13 cellular contexts compared by ENCODE assay signal in genomic region chr4:102342404-102343074, GRCh38. TPM values are rescaled to one million over a fixed set of nuclear protein-coding genes. Genes with fewer than 3 reads are reported as not detected.
DNase-seq lines count a peak whose midpoint lies in the region; ATAC-seq, FAIRE-seq and TF ChIP-seq lines count a peak whose summit lies in the region.
"Had no signal": no experiment of that assay in that cellular context is flagged by ENCODE, and none has a peak within 500 bp of the region (broad histone marks: within the 10 kb centered on the region; RNA-seq: fewer than 3 reads in every experiment).

No MANE protein-coding gene starts in this region.

- TF ChIP-seq CTCF in OCI-LY1 (IDR thresholded peaks at IDR 0.05; ENCODE audit: low read length) (no peak), type B pancreatic cell (conservative IDR thresholded peaks at IDR 0.05) (no peak), spleen (IDR thresholded peaks at IDR 0.05 in 8 of 11, conservative IDR thresholded peaks at IDR 0.05 in 3 of 11) (no peak)

- H3K27ac Mint-ChIP-seq in activated naive CD4-positive, alpha-beta T cell treated with anti-CD3 and anti-CD28 coated beads, Interleukin-2, amount 10 ng/mL, durations not matched to agents 7 days and 5 days = no peak overlapping the region
- H3K27ac Mint-ChIP-seq in activated naive CD4-positive, alpha-beta T cell treated with anti-CD3 and anti-CD28 coated beads, Interleukin-2, amount 50 U/mL, for 72 hours = peak overlapping the region in 1 of 2 donors; percentile 36
- H3K27ac Mint-ChIP-seq in type B pancreatic cell = no peak overlapping the region

- H3K79me2 ChIP-seq in OCI-LY1 (ENCODE audit: insufficient read depth, low read length) = peaks cover 62% of the 10 kb centered on the region

- no peaks in the 10 kb centered on the region for H4K20me1 ChIP-seq in OCI-LY1 (ENCODE audit: insufficient read depth, low read length)

- DNase-seq in activated naive CD4-positive, alpha-beta T cell treated with anti-CD3 and anti-CD28 coated beads, Interleukin-2, amount 10 ng/mL, durations not matched to agents 7 days and 5 days = no peak
- DNase-seq in activated naive CD4-positive, alpha-beta T cell treated with anti-CD3 and anti-CD28 coated beads, Interleukin-2, amount 50 U/mL, for 72 hours (ENCODE audit: low spot score in 2 of 2) = no peak
- no peak for DNase-seq in effector memory CD4-positive, alpha-beta T cell
- DNase-seq in type B pancreatic cell (ENCODE audit: extremely low spot score, unreplicated experiment) = no peak
- DNase-seq in H54 (ENCODE audit: insufficient read length, low spot score) = no peak
- no peak for DNase-seq in occipital lobe (lab: John Stamatoyannopoulos, UW)
- DNase-seq in spleen = no peak
- DNase-seq: activated CD4-positive, alpha-beta T cell treated with anti-CD3 and anti-CD28 coated beads, Interleukin-2, amount 50 U/mL, for 4 hours; BE2C; NCI-H2107; psoas muscle; Right ventricle myocardium superior had no signal

- H3K4me1 ChIP-seq in OCI-LY1 (ENCODE audit: insufficient read depth, low read length, severe bottlenecking) (peaks cover 43% of the 10 kb centered on the region), spleen (peaks cover 8 to 68% (median 26%) of the 10 kb centered on the region in 6 donors)
- H3K4me1 ChIP-seq in effector memory CD4-positive, alpha-beta T cell (ENCODE audit: control insufficient read depth, insufficient read depth, low read length, poor library complexity, severe bottlenecking) = peaks cover 7% of the 10 kb centered on the region
- H3K4me1 ChIP-seq: BE2C, psoas muscle had no signal

- FAIRE-seq in H54 (lab: Jason Lieb, UNC) = no peak

- H3K36me3 ChIP-seq in OCI-LY1 (ENCODE audit: insufficient read depth, low read length) = peaks cover 23% of the 10 kb centered on the region
- no peaks in the 10 kb centered on the region for H3K36me3 ChIP-seq in effector memory CD4-positive, alpha-beta T cell (ENCODE audit: control insufficient read depth, insufficient read depth, low read length)
- no peaks in the 10 kb centered on the region for H3K36me3 ChIP-seq in spleen
- H3K36me3 ChIP-seq: BE2C had no signal

- H3K9me3 Mint-ChIP-seq in activated naive CD4-positive, alpha-beta T cell treated with anti-CD3 and anti-CD28 coated beads, Interleukin-2, amount 10 ng/mL, durations not matched to agents 7 days and 5 days = no peaks in the 10 kb centered on the region
- H3K9me3 Mint-ChIP-seq in activated naive CD4-positive, alpha-beta T cell treated with anti-CD3 and anti-CD28 coated beads, Interleukin-2, amount 50 U/mL, for 72 hours = no peaks in the 10 kb centered on the region
- H3K9me3 Mint-ChIP-seq in type B pancreatic cell = no peaks in the 10 kb centered on the region

- 74 to 90% (median 86%) methylated on average over 3 of the region's 3 CpGs for WGBS in spleen, 5 donors

- no peaks in the 10 kb centered on the region for H3K9me3 ChIP-seq in OCI-LY1 (ENCODE audit: low read length)
- no peaks in the 10 kb centered on the region for H3K9me3 ChIP-seq in effector memory CD4-positive, alpha-beta T cell (ENCODE audit: control insufficient read depth, low read length)
- no peaks in the 10 kb centered on the region for H3K9me3 ChIP-seq in spleen
- H3K9me3 ChIP-seq: BE2C, psoas muscle had no signal

- H3K27me3 Mint-ChIP-seq in activated naive CD4-positive, alpha-beta T cell treated with anti-CD3 and anti-CD28 coated beads, Interleukin-2, amount 10 ng/mL, durations not matched to agents 7 days and 5 days = no peaks in the 10 kb centered on the region
- H3K27me3 Mint-ChIP-seq in type B pancreatic cell = peaks cover 7% of the 10 kb centered on the region

- H3F3A ChIP-seq in OCI-LY1 (ENCODE audit: insufficient read depth, low read length) = no peaks in the 10 kb centered on the region

- H3K4me3 Mint-ChIP-seq in activated naive CD4-positive, alpha-beta T cell treated with anti-CD3 and anti-CD28 coated beads, Interleukin-2, amount 10 ng/mL, durations not matched to agents 7 days and 5 days = peak overlapping the region; percentile 83
- H3K4me3 Mint-ChIP-seq in type B pancreatic cell = peak overlapping the region; percentile 98

- H3K27ac ChIP-seq in OCI-LY1 (ENCODE audit: low read depth, low read length, poor library complexity, severe bottlenecking) (no peak overlapping the region), spleen (no peak overlapping the region)
- H3K27ac ChIP-seq in effector memory CD4-positive, alpha-beta T cell (ENCODE audit: insufficient read depth, low read length, poor library complexity, severe bottlenecking) = no peak overlapping the region
- H3K27ac ChIP-seq: psoas muscle had no signal

- H3K36me3 Mint-ChIP-seq in activated naive CD4-positive, alpha-beta T cell treated with anti-CD3 and anti-CD28 coated beads, Interleukin-2, amount 10 ng/mL, durations not matched to agents 7 days and 5 days = peaks cover 37% of the 10 kb centered on the region
- peaks cover 10 to 15% of the 10 kb centered on the region in 2 donors for H3K36me3 Mint-ChIP-seq in activated naive CD4-positive, alpha-beta T cell treated with anti-CD3 and anti-CD28 coated beads, Interleukin-2, amount 50 U/mL, for 72 hours
- H3K36me3 Mint-ChIP-seq in type B pancreatic cell = peaks cover 6% of the 10 kb centered on the region

- intact Hi-C loops in spleen (cut with DNase I; ENCODE audit: low total_unique reads) = loop anchor here (10.0 kb wide), 1 partner anchor 92 kb away; no protein-coding TSS in a partner anchor

- H3K9me2 ChIP-seq in OCI-LY1 (ENCODE audit: low read depth, low read length) = no peaks in the 10 kb centered on the region

- peaks cover 56% of the 10 kb centered on the region for H3K4me1 Mint-ChIP-seq in activated naive CD4-positive, alpha-beta T cell treated with anti-CD3 and anti-CD28 coated beads, Interleukin-2, amount 10 ng/mL, durations not matched to agents 7 days and 5 days
- H3K4me1 Mint-ChIP-seq in type B pancreatic cell (ENCODE audit: unreplicated experiment) = peaks cover 25% of the 10 kb centered on the region

- peak overlapping the region; percentile 87 for H3K4me2 ChIP-seq in OCI-LY1 (ENCODE audit: low read length)

- peak overlapping the region; percentile 92 for H3K9ac ChIP-seq in OCI-LY1 (ENCODE audit: low read length)

- CTCF ChIA-PET in activated naive CD4-positive, alpha-beta T cell treated with anti-CD3 and anti-CD28 coated beads, Interleukin-2, amount 10 ng/mL, durations not matched to agents 7 days and 5 days (lab: Charles Lee) = interaction anchor here (0.6 kb wide), 1 partner anchor 759 kb away, joined by 3 read pairs; no protein-coding TSS in a partner anchor

- no peak overlapping the region for H2AFZ ChIP-seq in OCI-LY1 (ENCODE audit: low read length)

- H3K27me3 ChIP-seq in OCI-LY1 (ENCODE audit: insufficient read depth, low read length) (no peaks in the 10 kb centered on the region), spleen (replicated peaks in 1 of 7) (no peaks in the 10 kb centered on the region)
- H3K27me3 ChIP-seq in effector memory CD4-positive, alpha-beta T cell (replicated peaks; ENCODE audit: control insufficient read depth, insufficient read depth, low read length, poor library complexity, severe bottlenecking) = no peaks in the 10 kb centered on the region
- H3K27me3 ChIP-seq: BE2C had no signal

- ATAC-seq in activated naive CD4-positive, alpha-beta T cell treated with anti-CD3 and anti-CD28 coated beads, Interleukin-2, amount 50 U/mL, for 72 hours = no peak
- ATAC-seq: psoas muscle had no signal

- TF ChIP-seq POLR2A in H54 (IDR thresholded peaks at IDR 0.05; ENCODE audit: low read depth, low read length) (no peak), spleen (IDR thresholded peaks at IDR 0.05) (no peak)

- H3K4me3 ChIP-seq in OCI-LY1 (ENCODE audit: low read depth, low read length, poor library complexity, severe bottlenecking) (peak overlapping the region; percentile 92), spleen (no peak overlapping the region)
- peak overlapping the region; percentile 79 for H3K4me3 ChIP-seq in effector memory CD4-positive, alpha-beta T cell (ENCODE audit: insufficient read depth, low read depth, low read length, poor library complexity, severe bottlenecking)
- H3K4me3 ChIP-seq: psoas muscle had no signal

RNA-seq across cellular contexts. Expression of gene SLC39A8, which starts 2.7 kb away (rescaled TPM):
- 10 to 100 TPM; 37.4 to 41.9 TPM for total RNA-seq in activated naive CD4-positive, alpha-beta T cell treated with anti-CD3 and anti-CD28 coated beads, Interleukin-2, amount 50 U/mL, for 72 hours
- total RNA-seq in type B pancreatic cell (ENCODE audit: low replicate concordance) (8.3 and 15.3 TPM in 2 replicates), occipital lobe (10.3 TPM), spleen (10 to 100 TPM; 11.9 to 21.7 (median 18.4) TPM)
- polyA plus RNA-seq in spleen = 1 to 10 TPM; 4.5 to 6.9 (median 4.8) TPM

Comparison
In these comparisons a context has a peak if more than half of its experiments do, and no peak if none do; other contexts are left out.
1. H3K4me3 ChIP-seq: peak in OCI-LY1 (single experiment) and effector memory CD4-positive, alpha-beta T cell (single experiment); none in spleen (0 of 8).